In genomic region chr1:16174886-16175598, GRCh38 we compare ENCODE assay signal across 1 cellular context.
A peak's percentile ranks its signal among the peaks of the same experiment; 100 is the strongest.
TF ChIP-seq lines count a peak whose summit lies in the region.

No MANE protein-coding gene starts in this region.

TF ChIP-seq in H1, 55 proteins besides CTCF, POLR2A, EP300 and RAD21:
- TF ChIP-seq RNF2 (IDR thresholded peaks at IDR 0.05; ENCODE audit: borderline replicate concordance, low read depth, low read length, missing control alignments, poor library complexity, severe bottlenecking), result no peak
- 0 out of 2 replicates have a peak, but pooled peaks have one; percentile 18 for TF ChIP-seq KDM1A (IDR thresholded peaks at IDR 0.05; ENCODE audit: borderline replicate concordance, low read length)
TF ChIP-seq in H1: peak in this region for 1.
